ENCODE assay signal across 14 cellular contexts in genomic region chr1:178168535-178168934, GRCh38.
A peak's percentile ranks its signal among the peaks of the same experiment; 100 is the strongest.
DNase-seq lines count a peak whose midpoint lies in the region; ATAC-seq and TF ChIP-seq lines count a peak whose summit lies in the region.
"Had no signal": no experiment of that assay in that cellular context is flagged by ENCODE, and none has a peak within 500 bp of the region (broad histone marks: within the 10 kb centered on the region; RNA-seq: fewer than 3 reads in every experiment).

No MANE protein-coding gene starts in this region.

- H3K36me3 ChIP-seq in RWPE2 (ENCODE audit: low read depth) (no peaks in the 10 kb centered on the region; the same call in 1 of the 2 replicates), smooth muscle cell (ENCODE audit: low read depth) (no peaks in the 10 kb centered on the region)
- H3K36me3 ChIP-seq: thoracic aorta had no signal

- no peak overlapping the region for H2AFZ ChIP-seq in smooth muscle cell (ENCODE audit: low read depth)

- no peaks in the 10 kb centered on the region for H3F3A ChIP-seq in smooth muscle cell (ENCODE audit: low read depth)

- H3K9me3 ChIP-seq in RWPE2 (ENCODE audit: severe bottlenecking) (no peaks in the 10 kb centered on the region), smooth muscle cell (replicated peaks; ENCODE audit: low read depth) (no peaks in the 10 kb centered on the region)
- H3K9me3 ChIP-seq: thoracic aorta had no signal

- H4K20me1 ChIP-seq in smooth muscle cell (ENCODE audit: low read depth): peaks cover 58% of the 10 kb centered on the region

- H3K4me3 ChIP-seq in RWPE2 (ENCODE audit: severe bottlenecking) (no peak overlapping the region), fibroblast of mammary gland (ENCODE audit: control insufficient read depth, low read depth, low read length) (no peak overlapping the region), smooth muscle cell (no peak overlapping the region)
- H3K4me3 ChIP-seq: thoracic aorta had no signal

- DNase-seq in DMS 273 (lab: John Stamatoyannopoulos, UW; ENCODE audit: unreplicated experiment) (peak; percentile 31), DMS 273 treated with DMSO at 0.1 percent for 48 hours (lab: John Stamatoyannopoulos, UW) (no peak), RWPE2 (ENCODE audit: low spot score) (no peak), fibroblast of mammary gland (ENCODE audit: low read depth) (peak; percentile 74), smooth muscle cell (lab: John Stamatoyannopoulos, UW; ENCODE audit: unreplicated experiment) (no peak), SKM-1 treated with dmso at 0.1 percent for 144 hours (lab: John Stamatoyannopoulos, UW; ENCODE audit: unreplicated experiment) (no peak), NCI-H146 treated with DMSO at 0.1 percent for 48 hours (lab: John Stamatoyannopoulos, UW; ENCODE audit: unreplicated experiment) (no peak)
- DNase-seq: activated CD8-positive, alpha-beta memory T cell treated with anti-CD3 and anti-CD28 coated beads, Interleukin-2, amount 10 ng/mL, durations not matched to agents 7 days and 5 days; NCI-H2081; NCI-H748 treated with DMSO at 0.1 percent for 48 hours had no signal

- ATAC-seq in RWPE2 (ENCODE audit: low read depth) (peak; percentile 56; the same call in 1 of the 3 replicates), GM19463 (IDR thresholded peaks at IDR 0.05; ENCODE audit: unreplicated experiment) (no peak)
- ATAC-seq: activated CD8-positive, alpha-beta memory T cell treated with anti-CD3 and anti-CD28 coated beads, Interleukin-2, amount 10 ng/mL, durations not matched to agents 7 days and 5 days; activated naive CD4-positive, alpha-beta T cell treated with anti-CD3 and anti-CD28 coated beads, Interleukin-2, amount 50 U/mL, for 72 hours had no signal

- H3K4me2 ChIP-seq in smooth muscle cell: peak overlapping the region; percentile 63

- no peak overlapping the region for H3K27ac ChIP-seq in RWPE2 (ENCODE audit: poor library complexity, severe bottlenecking)
- H3K27ac ChIP-seq in smooth muscle cell (ENCODE audit: low read depth): peak overlapping the region; percentile 72
- H3K27ac ChIP-seq: 22Rv1, thoracic aorta had no signal

- no peak overlapping the region for H3K9ac ChIP-seq in smooth muscle cell (ENCODE audit: low read depth)

- H3K27me3 ChIP-seq in RWPE2 (ENCODE audit: insufficient read depth, poor library complexity, severe bottlenecking): no peaks in the 10 kb centered on the region
- H3K27me3 ChIP-seq in smooth muscle cell (ENCODE audit: low read depth): no peaks in the 10 kb centered on the region

- H3K4me1 ChIP-seq in RWPE2 (ENCODE audit: insufficient read depth, poor library complexity, severe bottlenecking) (peaks cover 31% of the 10 kb centered on the region), smooth muscle cell (ENCODE audit: low read depth) (no peaks in the 10 kb centered on the region)

- 15% methylated on average over 2 of the region's 2 CpGs for WGBS in smooth muscle cell (ENCODE audit: low lambda C conversion rate)

- TF ChIP-seq CTCF in RWPE2 (IDR thresholded peaks at IDR 0.05; ENCODE audit: poor library complexity, severe bottlenecking) (no peak), fibroblast of mammary gland (conservative IDR thresholded peaks at IDR 0.05; ENCODE audit: control insufficient read depth, insufficient read depth, low read depth, low read length) (no peak), smooth muscle cell (IDR thresholded peaks at IDR 0.05; ENCODE audit: borderline replicate concordance, insufficient read depth, poor library complexity, severe bottlenecking) (no peak)

- peaks cover 62% of the 10 kb centered on the region for H3K79me2 ChIP-seq in smooth muscle cell (ENCODE audit: low read depth)

Comparison
In these comparisons a context has a peak if more than half of its experiments do, and no peak if none do; other contexts are left out.
1. DNase-seq: peak in DMS 273 (single experiment) and fibroblast of mammary gland (single experiment); none in DMS 273 treated with DMSO at 0.1 percent for 48 hours (single experiment), RWPE2 (single experiment), smooth muscle cell (single experiment), SKM-1 treated with dmso at 0.1 percent for 144 hours (single experiment) and NCI-H146 treated with DMSO at 0.1 percent for 48 hours (single experiment).